Comparison of ENCODE assay signal across 25 cellular contexts in the genomic region with DNA sequence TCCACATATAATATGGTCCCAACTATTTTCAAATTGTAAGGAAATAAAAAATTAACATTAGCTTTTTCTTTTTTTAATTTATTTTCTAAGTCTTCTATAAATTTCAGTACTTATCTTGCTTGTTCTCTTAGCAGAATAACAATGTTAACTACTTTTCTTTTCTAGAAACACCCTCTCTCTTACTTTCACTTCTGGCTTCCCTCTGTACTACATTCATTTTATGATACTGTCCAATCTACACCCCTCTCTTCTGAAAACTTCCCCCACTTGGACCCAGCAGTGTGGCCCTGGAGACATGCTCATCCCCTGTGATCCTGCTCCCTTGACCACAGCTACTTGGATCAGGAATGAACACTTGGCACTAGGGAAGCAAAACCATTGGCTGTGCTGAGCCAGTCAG. TPM values are rescaled to one million over a fixed set of nuclear protein-coding genes. Genes with fewer than 3 reads are reported as not detected.
A peak's percentile ranks its signal among the peaks of the same experiment; 100 is the strongest.
DNase-seq lines count a peak whose midpoint lies in the region; ATAC-seq, FAIRE-seq and TF ChIP-seq lines count a peak whose summit lies in the region.
"Had no signal": no experiment of that assay in that cellular context is flagged by ENCODE, and none has a peak within 500 bp of the region (broad histone marks: within the 10 kb centered on the region; RNA-seq: fewer than 3 reads in every experiment).

No MANE protein-coding gene starts in this region.

- peaks cover 6% of the 10 kb centered on the region for H3K9me3 Mint-ChIP-seq in T-helper 1 cell treated with Interleukin-12 subunit alpha and Interleukin-12 subunit beta and Interleukin-4 antibody, amounts not matched to agents 30 μg/mL and 1 μg/mL, for 36 hours
- H3K9me3 Mint-ChIP-seq in T-cell: peaks cover 0 to 3% (median 0%) of the 10 kb centered on the region in 3 donors

- DNase-seq in T-helper 1 cell (no peak), GM12865 (ENCODE audit: low read depth) (peak; percentile 31), T-cell (no peak), fibroblast of peridontal ligament (ENCODE audit: extremely low read depth) (peak; percentile 9), D721Med (ENCODE audit: insufficient read length, low spot score) (no peak)
- DNase-seq in stimulated activated naive CD4-positive, alpha-beta T cell treated with Interleukin-2 at 50 U/mL for 16 hours (lab: John Stamatoyannopoulos, UW): no peak
- DNase-seq: activated CD8-positive, alpha-beta memory T cell treated with anti-CD3 and anti-CD28 coated beads, Interleukin-2, amount 50 U/mL, for 48 hours; amniotic stem cell; caudate nucleus; DMS53; effector CD8-positive, alpha-beta T cell; heart right ventricle; NCI-H1092; NCI-H2081 treated with DMSO at 0.1 percent for 48 hours; NCI-H524; Peyer's patch; posterior cingulate gyrus; stimulated activated CD4-positive, alpha-beta T cell treated with anti-CD3 and anti-CD28 coated beads, Interleukin-4, amount 100 ng/mL, for 24 hours; stimulated activated CD8-positive, alpha-beta memory T cell treated with anti-CD3 and anti-CD28 coated beads, Interleukin-4, amount 100 ng/mL, for 48 hours had no signal

- peak overlapping the region; percentile 4 for H3K4me3 Mint-ChIP-seq in T-helper 1 cell treated with Interleukin-12 subunit alpha and Interleukin-12 subunit beta and Interleukin-4 antibody, amounts not matched to agents 30 μg/mL and 1 μg/mL, for 36 hours
- H3K4me3 Mint-ChIP-seq in T-cell: peak overlapping the region; percentile 35 to 53 (median 46)

- peaks cover 18% of the 10 kb centered on the region for H3K36me3 Mint-ChIP-seq in T-helper 1 cell treated with Interleukin-12 subunit alpha and Interleukin-12 subunit beta and Interleukin-4 antibody, amounts not matched to agents 30 μg/mL and 1 μg/mL, for 36 hours (ENCODE audit: low read depth)
- peaks cover 19% of the 10 kb centered on the region for H3K36me3 Mint-ChIP-seq in T-cell

- H3K27ac Mint-ChIP-seq in T-helper 1 cell treated with Interleukin-12 subunit alpha and Interleukin-12 subunit beta and Interleukin-4 antibody, amounts not matched to agents 30 μg/mL and 1 μg/mL, for 36 hours: peak overlapping the region; percentile 50
- H3K27ac Mint-ChIP-seq in T-cell: peak overlapping the region; percentile 40 to 78

- CTCF ChIA-PET in T-cell (lab: Charles Lee): interaction anchor here in 1 of 2 donors (0.5 kb wide), 1 partner anchor 598 kb away, joined by 4 read pairs; no protein-coding TSS in a partner anchor

- no peaks in the 10 kb centered on the region for H3K27me3 Mint-ChIP-seq in T-helper 1 cell treated with Interleukin-12 subunit alpha and Interleukin-12 subunit beta and Interleukin-4 antibody, amounts not matched to agents 30 μg/mL and 1 μg/mL, for 36 hours (ENCODE audit: low read depth)
- no peaks in the 10 kb centered on the region for H3K27me3 Mint-ChIP-seq in T-cell

- no peak overlapping the region for H3K4me3 ChIP-seq in GM12865 (ENCODE audit: low read depth, low read length)
- H3K4me3 ChIP-seq: BLaER1 treated with 17β-estradiol and CSF1 and Interleukin-3, amounts not matched to agents 10 nM and 100 nM; heart right ventricle; lung; Peyer's patch; SK-N-MC; tibial nerve had no signal

- ATAC-seq in T-cell (replicated peaks in 1 of 4) (no peak), HG02571 (IDR thresholded peaks at IDR 0.05; ENCODE audit: unreplicated experiment) (no peak)
- ATAC-seq: heart right ventricle had no signal

- FAIRE-seq in D721Med (lab: Jason Lieb, UNC): no peak

- POLR2A ChIA-PET in T-cell (lab: Charles Lee): interaction anchor here (0.6 to 0.9 kb wide), 5 partner anchors 19 to 232 kb away, joined by 3 to 7 read pairs (median 4); no protein-coding TSS in a partner anchor

- peaks cover 19% of the 10 kb centered on the region for H3K4me1 Mint-ChIP-seq in T-helper 1 cell treated with Interleukin-12 subunit alpha and Interleukin-12 subunit beta and Interleukin-4 antibody, amounts not matched to agents 30 μg/mL and 1 μg/mL, for 36 hours (ENCODE audit: low read depth)
- peaks cover 42 to 49% (median 47%) of the 10 kb centered on the region in 3 donors for H3K4me1 Mint-ChIP-seq in T-cell

- no peak for TF ChIP-seq CTCF in GM12865 (IDR thresholded peaks at IDR 0.05; ENCODE audit: insufficient read depth, low read depth, low read length, missing control alignments)
- TF ChIP-seq CTCF in D721Med (IDR thresholded peaks at IDR 0.05; ENCODE audit: insufficient read depth, missing control alignments): no peak

RNA-seq across cellular contexts. Expression of a gene that starts 15.7 kb away (rescaled TPM):
- total RNA-seq in T-cell: 10 to 100 TPM; 11.4 to 15.1 (median 13.5) TPM

Comparison
In these comparisons a context has a peak if more than half of its experiments do, and no peak if none do; other contexts are left out.
1. DNase-seq: peak in GM12865 (single experiment) and fibroblast of peridontal ligament (single experiment); none in T-helper 1 cell (0 of 5), T-cell (0 of 34), D721Med (single experiment) and stimulated activated naive CD4-positive, alpha-beta T cell treated with Interleukin-2 at 50 U/mL for 16 hours (single experiment).